In genomic region chr10:17049195-17049594, GRCh38 we compare ENCODE assay signal across 21 cellular contexts.
DNase-seq lines count a peak whose midpoint lies in the region; ATAC-seq, FAIRE-seq and TF ChIP-seq lines count a peak whose summit lies in the region.
"Had no signal": no experiment of that assay in that cellular context is flagged by ENCODE, and none has a peak within 500 bp of the region (broad histone marks: within the 10 kb centered on the region; RNA-seq: fewer than 3 reads in every experiment).

No MANE protein-coding gene starts in this region.

- H3K4me1 Mint-ChIP-seq in chondrocyte (ENCODE audit: low read depth) = peaks cover 7% of the 10 kb centered on the region
- H3K4me1 Mint-ChIP-seq: B cell had no signal

- H3K27ac ChIP-seq in right lobe of liver (no peak overlapping the region), HepG2 (ENCODE audit: extremely low read length, insufficient read depth, low read length) (no peak overlapping the region), suprapubic skin (no peak overlapping the region), thyroid gland (no peak overlapping the region), transverse colon (no peak overlapping the region)

- CTCF ChIA-PET in HepG2 (lab: Yijun Ruan, JAX; ENCODE audit: low intra/inter-chr PET ratio, low total read pairs) = no interaction called here

- H3K9me3 Mint-ChIP-seq in chondrocyte (ENCODE audit: low read depth) = peaks cover 10% of the 10 kb centered on the region

- POLR2A ChIA-PET in HepG2 (lab: Yijun Ruan, JAX) = no interaction called here

- H3K27me3 Mint-ChIP-seq in chondrocyte (ENCODE audit: low read depth) = no peaks in the 10 kb centered on the region
- H3K27me3 Mint-ChIP-seq: B cell had no signal

- H3K9me3 ChIP-seq in right lobe of liver (no peaks in the 10 kb centered on the region), HepG2 (ENCODE audit: low read length) (no peaks in the 10 kb centered on the region), suprapubic skin (no peaks in the 10 kb centered on the region), thyroid gland (no peaks in the 10 kb centered on the region), transverse colon (peaks cover 0 to 7% of the 10 kb centered on the region in 2 donors)

- no peak for FAIRE-seq in HepG2 (lab: Jason Lieb, UNC)
- FAIRE-seq: GM18507 had no signal

- H3K27ac Mint-ChIP-seq in chondrocyte (ENCODE audit: unreplicated experiment) = peak overlapping the region; percentile 38
- H3K27ac Mint-ChIP-seq: B cell, HFFc6 had no signal

- no peak for TF ChIP-seq EP300 in HepG2 (IDR thresholded peaks at IDR 0.05; ENCODE audit: low read depth in 2 of 2, low read length in 2 of 2)
- TF ChIP-seq EP300 in HepG2 (CRISPR knock-in tag; IDR thresholded peaks at IDR 0.05; ENCODE audit: borderline replicate concordance) = no peak
- TF ChIP-seq EP300 in suprapubic skin (IDR thresholded peaks at IDR 0.05) = no peak
- no peak for TF ChIP-seq EP300 in transverse colon (IDR thresholded peaks at IDR 0.05; ENCODE audit: low read depth)

- H3K4me3 Mint-ChIP-seq in chondrocyte (ENCODE audit: unreplicated experiment) = no peak overlapping the region
- H3K4me3 Mint-ChIP-seq: B cell, CD14-positive monocyte, HFFc6 had no signal

- DNase-seq in right lobe of liver = no peak
- DNase-seq in HepG2 (ENCODE audit: low spot score) = no peak
- no peak for DNase-seq in chondrocyte (ENCODE audit: low spot score)
- peak; percentile 62 for DNase-seq in fibroblast of mammary gland (ENCODE audit: low read depth)
- no peak for DNase-seq in suprapubic skin (ENCODE audit: low spot score in 2 of 2)
- DNase-seq in thyroid gland = no peak
- DNase-seq in transverse colon = no peak
- DNase-seq in EL = no peak
- DNase-seq: GDM1, H7, HFFc6, Kasumi-1, NCI-H1694, NCI-H2081, NCI-H2171, NCI-H526, OCI-M1, SHP77 had no signal

- in situ Hi-C loops in HepG2 (cut with HindIII; ENCODE audit: extremely low pct_ligation_motif_present, low pct_unique_long_range_greater_than_20kb) = no loop called here
- in situ Hi-C loops in transverse colon (cut with MboI; ENCODE audit: low pct_ligation_motif_present in 1 of 4, low pct_unique_long_range_greater_than_20kb in 1 of 4, low sequenced_read_pairs in 3 of 4) = no loop called here

- WGBS in right lobe of liver (ENCODE audit: insufficient coverage, low coverage, low lambda C conversion rate, missing lambda C conversion rate) = 0% methylated on average over 1 of the region's 1 CpG
- 76% methylated on average over 1 of the region's 1 CpG for WGBS in HepG2 (ENCODE audit: low lambda C conversion rate)
- WGBS in suprapubic skin = 68% methylated on average over 1 of the region's 1 CpG
- 71 to 82% methylated on average over 1 of the region's 1 CpG for WGBS in thyroid gland, 2 donors
- 25 to 82% methylated on average over 1 of the region's 1 CpG for WGBS in transverse colon (ENCODE audit: low coverage in 1 of 2), 2 donors

- no peaks in the 10 kb centered on the region for H3K79me2 ChIP-seq in HepG2 (ENCODE audit: insufficient read depth, low read length)

- no peak overlapping the region for H3K4me3 ChIP-seq in right lobe of liver
- H3K4me3 ChIP-seq in HepG2 (replicated peaks in 1 of 3; ENCODE audit: insufficient read depth in 1 of 3, low read depth in 2 of 3, low read length in 3 of 3) = no peak overlapping the region
- H3K4me3 ChIP-seq in fibroblast of mammary gland (ENCODE audit: control insufficient read depth, low read depth, low read length) = no peak overlapping the region
- H3K4me3 ChIP-seq in suprapubic skin = no peak overlapping the region
- no peak overlapping the region for H3K4me3 ChIP-seq in thyroid gland (replicated peaks in 1 of 3)
- no peak overlapping the region for H3K4me3 ChIP-seq in transverse colon

- peak; percentile 6 to 64 (median 34) for ATAC-seq in right lobe of liver
- ATAC-seq in HepG2 = no peak

- TF ChIP-seq POLR2A in right lobe of liver (IDR thresholded peaks at IDR 0.05) = no peak
- no peak for TF ChIP-seq POLR2A in HepG2 (IDR thresholded peaks at IDR 0.05; ENCODE audit: insufficient read depth in 1 of 2, low read depth in 2 of 2, low read length in 2 of 2)
- no peak for TF ChIP-seq POLR2A in suprapubic skin (IDR thresholded peaks at IDR 0.05)
- TF ChIP-seq POLR2A in thyroid gland (IDR thresholded peaks at IDR 0.05) = no peak
- no peak for TF ChIP-seq POLR2A in transverse colon (IDR thresholded peaks at IDR 0.05)

- H4K20me1 ChIP-seq in HepG2 (ENCODE audit: insufficient read depth, low read length) = no peaks in the 10 kb centered on the region

- H3K36me3 ChIP-seq in right lobe of liver = no peaks in the 10 kb centered on the region
- H3K36me3 ChIP-seq in HepG2 (replicated peaks in 1 of 2; ENCODE audit: control insufficient read depth in 1 of 2, insufficient read depth in 2 of 2, low read length in 2 of 2) = no peaks in the 10 kb centered on the region
- no peaks in the 10 kb centered on the region for H3K36me3 ChIP-seq in suprapubic skin
- H3K36me3 ChIP-seq in thyroid gland = no peaks in the 10 kb centered on the region
- H3K36me3 ChIP-seq in transverse colon = no peaks in the 10 kb centered on the region

- TF ChIP-seq CTCF in right lobe of liver (IDR thresholded peaks at IDR 0.05) (no peak), HepG2 (CRISPR knock-in tag; IDR thresholded peaks at IDR 0.05) (no peak), chondrocyte (IDR thresholded peaks at IDR 0.05) (no peak), fibroblast of mammary gland (conservative IDR thresholded peaks at IDR 0.05; ENCODE audit: control insufficient read depth, insufficient read depth, low read depth, low read length) (no peak), suprapubic skin (IDR thresholded peaks at IDR 0.05) (no peak), thyroid gland (IDR thresholded peaks at IDR 0.05) (no peak), transverse colon (IDR thresholded peaks at IDR 0.05) (no peak)

- intact Hi-C loops in right lobe of liver (cut with DNase I) (no loop called here), HepG2 (cut with micrococcal nuclease; ENCODE audit: unreplicated experiment) (no loop called here), thyroid gland (cut with DNase I) (no loop called here), transverse colon (cut with DNase I; ENCODE audit: low total_unique reads) (no loop called here)

- no peak overlapping the region for H2AFZ ChIP-seq in HepG2 (ENCODE audit: low read length)

- BruUV-seq in HepG2 (replicated peaks; lab: Mats Ljungman, UMichigan) = no TSS peak

- H3K9ac ChIP-seq in HepG2 (ENCODE audit: insufficient read depth, low read depth, low read length) = no peak overlapping the region

- no peaks in the 10 kb centered on the region for H3K27me3 ChIP-seq in right lobe of liver
- no peaks in the 10 kb centered on the region for H3K27me3 ChIP-seq in HepG2 (ENCODE audit: control insufficient read depth in 1 of 2, insufficient read depth in 2 of 2, low read length in 2 of 2)
- H3K27me3 ChIP-seq in suprapubic skin = no peaks in the 10 kb centered on the region
- H3K27me3 ChIP-seq in thyroid gland = no peaks in the 10 kb centered on the region
- no peaks in the 10 kb centered on the region for H3K27me3 ChIP-seq in transverse colon

- no peak overlapping the region for H3K4me2 ChIP-seq in HepG2 (ENCODE audit: low read depth, low read length)

- H3K4me1 ChIP-seq in right lobe of liver = no peaks in the 10 kb centered on the region
- H3K4me1 ChIP-seq in HepG2 (ENCODE audit: insufficient read depth, low read length) = no peaks in the 10 kb centered on the region
- peaks cover 7% of the 10 kb centered on the region for H3K4me1 ChIP-seq in suprapubic skin
- no peaks in the 10 kb centered on the region for H3K4me1 ChIP-seq in thyroid gland
- H3K4me1 ChIP-seq in transverse colon = no peaks in the 10 kb centered on the region

- H3K36me3 Mint-ChIP-seq in chondrocyte (ENCODE audit: low read depth) = peaks cover 5% of the 10 kb centered on the region

- no peak for TF ChIP-seq RAD21 in HepG2 (CRISPR knock-in tag; IDR thresholded peaks at IDR 0.05)

TF ChIP-seq in HepG2, 621 proteins besides CTCF, POLR2A, EP300 and RAD21 (continues in another document):
- TF ChIP-seq ZFP62 (CRISPR knock-in tag; IDR thresholded peaks at IDR 0.05) (no peak), FOXJ3 (CRISPR knock-in tag; IDR thresholded peaks at IDR 0.05; ENCODE audit: borderline replicate concordance) (no peak), KLF6 (CRISPR knock-in tag; IDR thresholded peaks at IDR 0.05) (no peak), ZNF121 (CRISPR knock-in tag; IDR thresholded peaks at IDR 0.05) (no peak), REST (IDR thresholded peaks at IDR 0.05; ENCODE audit: borderline replicate concordance in 1 of 2, low read depth in 1 of 2, low read length in 2 of 2) (no peak), ZNF776 (CRISPR knock-in tag; IDR thresholded peaks at IDR 0.05) (no peak), ZFP90 (CRISPR knock-in tag; IDR thresholded peaks at IDR 0.05; ENCODE audit: borderline replicate concordance) (no peak)
